21 cellular contexts compared by ENCODE assay signal in the genomic region with DNA sequence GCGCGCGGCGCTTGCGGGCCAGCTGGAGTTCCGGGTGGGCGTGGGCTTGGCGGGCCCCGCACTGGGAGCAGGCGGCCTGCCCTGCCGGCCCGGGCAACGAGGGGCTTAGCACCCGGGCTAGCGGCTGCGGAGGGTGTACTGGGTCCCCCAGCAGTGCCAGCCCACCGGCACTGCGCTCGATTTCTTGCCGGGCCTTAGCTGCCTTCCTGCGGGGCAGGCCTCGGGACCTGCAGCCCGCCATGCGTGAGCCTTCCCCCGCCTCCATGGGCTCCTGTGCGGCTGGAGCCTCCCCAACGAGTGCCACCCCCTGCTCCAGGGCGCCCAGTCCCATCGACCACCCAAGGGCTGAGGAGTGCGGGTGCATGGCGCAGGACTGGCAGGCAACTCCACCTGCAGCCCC. TPM values are rescaled to one million over a fixed set of nuclear protein-coding genes. Genes with fewer than 3 reads are reported as not detected.
"Had no signal": no experiment of that assay in that cellular context is flagged by ENCODE, and none has a peak within 500 bp of the region (broad histone marks: within the 10 kb centered on the region; RNA-seq: fewer than 3 reads in every experiment).

No MANE protein-coding gene starts in this region.

RNA-seq across cellular contexts. Expression of a gene that starts 9.2 kb away (rescaled TPM):
- total RNA-seq: activated naive CD4-positive, alpha-beta T cell treated with anti-CD3 and anti-CD28 coated beads for 36 hours; activated naive CD4-positive, alpha-beta T cell treated with anti-CD3 and anti-CD28 coated beads, Interleukin-2, amount 50 U/mL, for 72 hours; activated naive CD8-positive, alpha-beta T cell treated with anti-CD3 and anti-CD28 coated beads for 36 hours; activated naive CD8-positive, alpha-beta T cell treated with anti-CD3 and anti-CD28 coated beads, Interleukin-2, amount 10 ng/mL, durations not matched to agents 7 days and 5 days; activated T-cell treated with anti-CD3 and anti-CD28 coated beads, Interleukin-2, amount 50 U/mL, for 4 hours; activated T-cell treated with anti-CD3 and anti-CD28 coated beads, Interleukin-2, amount 50 U/mL, for 72 hours; activated T-helper 1 cell treated with anti-CD3 and anti-CD28 coated beads, Interleukin-12 subunit alpha, Interleukin-12 subunit beta, Interleukin-2, Interleukin-4 antibody, amounts not matched to agents 30 ng/mL and 10 ng/mL and 1 ng/mL, durations not matched to agents 14 hours and 24 hours and 36 hours; activated T-helper 17 cell treated with anti-CD3 and anti-CD28 coated beads, Interleukin-2, amount 50 U/mL, for 72 hours; activated T-helper 2 cell treated with anti-CD3 and anti-CD28 coated beads, Interferon-gamma antibody, Interleukin-2, Interleukin-4, amounts not matched to agents 10 μg/mL and 5 μg/mL and 100 μg/mL, durations not matched to agents 14 hours and 24 hours and 36 hours; adrenal gland; aorta; ascending aorta; astrocyte; body of pancreas; breast epithelium; bronchial epithelial cell; cardiac muscle cell; cardiac septum; cerebellum; chondrocyte had no signal
- polyA plus RNA-seq: adipose tissue, adrenal gland, aorta, cardiac muscle cell had no signal

RNA-seq across cellular contexts. Expression of a gene that starts 34.9 kb away (rescaled TPM):
- total RNA-seq: ascending aorta had no signal

RNA-seq across cellular contexts. Expression of a gene that starts 41.6 kb away (rescaled TPM):
- total RNA-seq: activated naive CD4-positive, alpha-beta T cell treated with anti-CD3 and anti-CD28 coated beads for 36 hours; activated naive CD8-positive, alpha-beta T cell treated with anti-CD3 and anti-CD28 coated beads for 36 hours; activated naive CD8-positive, alpha-beta T cell treated with anti-CD3 and anti-CD28 coated beads, Interleukin-2, amount 10 ng/mL, durations not matched to agents 7 days and 5 days; activated T-cell treated with anti-CD3 and anti-CD28 coated beads, Interleukin-2, amount 50 U/mL, for 4 hours; activated T-cell treated with anti-CD3 and anti-CD28 coated beads, Interleukin-2, amount 50 U/mL, for 72 hours; activated T-helper 1 cell treated with anti-CD3 and anti-CD28 coated beads, Interleukin-12 subunit alpha, Interleukin-12 subunit beta, Interleukin-2, Interleukin-4 antibody, amounts not matched to agents 30 ng/mL and 10 ng/mL and 1 ng/mL, durations not matched to agents 14 hours and 24 hours and 36 hours; activated T-helper 2 cell treated with anti-CD3 and anti-CD28 coated beads, Interferon-gamma antibody, Interleukin-2, Interleukin-4, amounts not matched to agents 10 μg/mL and 5 μg/mL and 100 μg/mL, durations not matched to agents 14 hours and 24 hours and 36 hours; ascending aorta; astrocyte; bronchial epithelial cell; cardiac septum; chondrocyte had no signal
- polyA plus RNA-seq: adipose tissue, adrenal gland, aorta had no signal
